ENCODE assay signal across 16 cellular contexts in genomic region chrX:127519323-127519722, GRCh38.
DNase-seq lines count a peak whose midpoint lies in the region; ATAC-seq lines count a peak whose summit lies in the region.
"Had no signal": no experiment of that assay in that cellular context is flagged by ENCODE, and none has a peak within 500 bp of the region (broad histone marks: within the 10 kb centered on the region; RNA-seq: fewer than 3 reads in every experiment).

No MANE protein-coding gene starts in this region.

- DNase-seq in ELF-1 (ENCODE audit: low read depth, low spot score) (peak; percentile 36), SJCRH30 (peak; percentile 27 to 52), left kidney (ENCODE audit: low read depth, low spot score) (peak; percentile 5), COLO829 (ENCODE audit: low spot score) (no peak), superior temporal gyrus (ENCODE audit: extremely low spot score) (no peak), DMS79 (lab: John Stamatoyannopoulos, UW) (no peak)
- DNase-seq: 8988T; C1 segment of cervical spinal cord; Caco-2; CD4-positive, alpha-beta memory T cell; DMS153; EL; GM23248; H9 had no signal

- H3K4me1 ChIP-seq in SJCRH30: no peaks in the 10 kb centered on the region
- H3K4me1 ChIP-seq: Caco-2 had no signal

- H3K9me3 ChIP-seq in SJCRH30 (replicated peaks): no peaks in the 10 kb centered on the region
- H3K9me3 ChIP-seq: Caco-2 had no signal

- H3K36me3 ChIP-seq in SJCRH30: no peaks in the 10 kb centered on the region

- H3K27me3 ChIP-seq in SJCRH30: no peaks in the 10 kb centered on the region

- no peak overlapping the region for H3K27ac ChIP-seq in SJCRH30
- H3K27ac ChIP-seq: GM23248 had no signal

- no peak overlapping the region for H3K4me3 ChIP-seq in SJCRH30
- H3K4me3 ChIP-seq: GM23248 had no signal

- ATAC-seq in HG02759 (IDR thresholded peaks at IDR 0.05; ENCODE audit: unreplicated experiment): no peak
- ATAC-seq: HCT116 had no signal

Comparison
In these comparisons a context has a peak if more than half of its experiments do, and no peak if none do; other contexts are left out.
1. DNase-seq: peak in ELF-1 (single experiment), SJCRH30 (2 of 2) and left kidney (single experiment); none in COLO829 (single experiment), superior temporal gyrus (single experiment) and DMS79 (single experiment).